In genomic region chr7:7810380-7810779, GRCh38 we compare ENCODE assay signal across 22 cellular contexts.
DNase-seq lines count a peak whose midpoint lies in the region; ATAC-seq, FAIRE-seq and TF ChIP-seq lines count a peak whose summit lies in the region.
"Had no signal": no experiment of that assay in that cellular context is flagged by ENCODE, and none has a peak within 500 bp of the region (broad histone marks: within the 10 kb centered on the region; RNA-seq: fewer than 3 reads in every experiment).

No MANE protein-coding gene starts in this region.

- H3K27ac ChIP-seq in HepG2 (ENCODE audit: extremely low read length, insufficient read depth, low read length) (no peak overlapping the region), right lobe of liver (no peak overlapping the region)
- H3K27ac ChIP-seq: 22Rv1, BLaER1 had no signal

- H2AFZ ChIP-seq in HepG2 (ENCODE audit: low read length) = no peak overlapping the region

- in situ Hi-C loops in HepG2 (cut with HindIII; ENCODE audit: extremely low pct_ligation_motif_present, low pct_unique_long_range_greater_than_20kb) = no loop called here

- H3K4me1 ChIP-seq in HepG2 (ENCODE audit: insufficient read depth, low read length) (peaks cover 7% of the 10 kb centered on the region), right lobe of liver (peaks cover 0 to 24% (median 3%) of the 10 kb centered on the region in 4 donors)

- H3K36me3 ChIP-seq in HepG2 (replicated peaks in 1 of 2; ENCODE audit: control insufficient read depth in 1 of 2, insufficient read depth in 2 of 2, low read length in 2 of 2) (no peaks in the 10 kb centered on the region), right lobe of liver (no peaks in the 10 kb centered on the region)
- H3K36me3 ChIP-seq: BE2C, BLaER1 had no signal

- H3K4me2 ChIP-seq in HepG2 (ENCODE audit: low read depth, low read length) = no peak overlapping the region
- H3K4me2 ChIP-seq: BLaER1 had no signal

- no peak for DNase-seq in HepG2 (ENCODE audit: low spot score)
- no peak for DNase-seq in right lobe of liver
- DNase-seq: ACHN; BE2C; C1 segment of cervical spinal cord; CD4-positive, alpha-beta memory T cell; CD4-positive, CD25-positive, alpha-beta regulatory T cell; CD8-positive, alpha-beta memory T cell; COR-L47; DMS79 treated with DMSO at 0.1 percent for 48 hours; GDM1 had no signal

- no peaks in the 10 kb centered on the region for H3K9me3 ChIP-seq in HepG2 (ENCODE audit: low read length)
- H3K9me3 ChIP-seq in right lobe of liver = no peaks in the 10 kb centered on the region
- H3K9me3 ChIP-seq: BE2C had no signal

- H3K9ac ChIP-seq in HepG2 (ENCODE audit: insufficient read depth, low read depth, low read length) = no peak overlapping the region
- H3K9ac ChIP-seq: BLaER1 had no signal

- POLR2A ChIA-PET in HepG2 (lab: Yijun Ruan, JAX) = no interaction called here

- FAIRE-seq in HepG2 (lab: Jason Lieb, UNC) (no peak), G401.6 (lab: Jason Lieb, UNC) (peak; percentile 84), endometrium (lab: Jason Lieb, UNC) (peak; percentile 37)
- FAIRE-seq: GM12878, GM12892, GM18507, GM19239 had no signal

- no peaks in the 10 kb centered on the region for H3K79me2 ChIP-seq in HepG2 (ENCODE audit: insufficient read depth, low read length)

- no TSS peak for BruUV-seq in HepG2 (replicated peaks; lab: Mats Ljungman, UMichigan)

- intact Hi-C loops in HepG2 (cut with micrococcal nuclease; ENCODE audit: unreplicated experiment) = no loop called here
- intact Hi-C loops in right lobe of liver (cut with DNase I) = no loop called here

- H3K4me3 ChIP-seq in HepG2 (replicated peaks in 1 of 3; ENCODE audit: insufficient read depth in 1 of 3, low read depth in 2 of 3, low read length in 3 of 3) = no peak overlapping the region
- no peak overlapping the region for H3K4me3 ChIP-seq in right lobe of liver
- H3K4me3 ChIP-seq: BLaER1, GM12878 had no signal

- 97% methylated on average over 1 of the region's 1 CpG for WGBS in HepG2 (ENCODE audit: low lambda C conversion rate)
- WGBS in right lobe of liver (ENCODE audit: insufficient coverage, low coverage, low lambda C conversion rate, missing lambda C conversion rate) = 91% methylated on average over 1 of the region's 1 CpG

- ATAC-seq in HepG2 (no peak), right lobe of liver (no peak), GM21723 (IDR thresholded peaks at IDR 0.05; ENCODE audit: unreplicated experiment) (no peak), GM18870 (IDR thresholded peaks at IDR 0.05; ENCODE audit: unreplicated experiment) (no peak), GM21381 (IDR thresholded peaks at IDR 0.05; ENCODE audit: unreplicated experiment) (no peak)
- ATAC-seq: GM12878 had no signal

- TF ChIP-seq RAD21 in HepG2 (CRISPR knock-in tag; IDR thresholded peaks at IDR 0.05) = no peak

- no peaks in the 10 kb centered on the region for H4K20me1 ChIP-seq in HepG2 (ENCODE audit: insufficient read depth, low read length)
- H4K20me1 ChIP-seq: BLaER1 had no signal

- TF ChIP-seq CTCF in HepG2 (CRISPR knock-in tag; IDR thresholded peaks at IDR 0.05) (no peak), right lobe of liver (IDR thresholded peaks at IDR 0.05) (no peak)

- CTCF ChIA-PET in HepG2 (lab: Yijun Ruan, JAX; ENCODE audit: low intra/inter-chr PET ratio, low total read pairs) = no interaction called here

- H3K27me3 ChIP-seq in HepG2 (ENCODE audit: control insufficient read depth in 1 of 2, insufficient read depth in 2 of 2, low read length in 2 of 2) (no peaks in the 10 kb centered on the region), right lobe of liver (no peaks in the 10 kb centered on the region)
- H3K27me3 ChIP-seq: BE2C, BLaER1 had no signal

- no peak for TF ChIP-seq POLR2A in HepG2 (IDR thresholded peaks at IDR 0.05; ENCODE audit: insufficient read depth in 1 of 2, low read depth in 2 of 2, low read length in 2 of 2)
- TF ChIP-seq POLR2A in right lobe of liver (IDR thresholded peaks at IDR 0.05) = no peak

- no peak for TF ChIP-seq EP300 in HepG2 (IDR thresholded peaks at IDR 0.05; ENCODE audit: low read depth in 2 of 2, low read length in 2 of 2)
- TF ChIP-seq EP300 in HepG2 (CRISPR knock-in tag; IDR thresholded peaks at IDR 0.05; ENCODE audit: borderline replicate concordance) = no peak

TF ChIP-seq in HepG2, 621 proteins besides CTCF, POLR2A, EP300 and RAD21:
- TF ChIP-seq ATF7 (IDR thresholded peaks at IDR 0.05) (peak; percentile 17; the same call in 1 of the 2 replicates), ATF7 (CRISPR knock-in tag; IDR thresholded peaks at IDR 0.05) (no peak), ZNF282 (IDR thresholded peaks at IDR 0.05; ENCODE audit: partially characterized antibody) (no peak)
